In genomic region chr2:42753188-42753813, GRCh38 we compare ENCODE assay signal across 14 cellular contexts. TPM values are rescaled to one million over a fixed set of nuclear protein-coding genes. Genes with fewer than 3 reads are reported as not detected.
DNase-seq lines count a peak whose midpoint lies in the region; ATAC-seq, FAIRE-seq and TF ChIP-seq lines count a peak whose summit lies in the region.
"Had no signal": no experiment of that assay in that cellular context is flagged by ENCODE, and none has a peak within 500 bp of the region (broad histone marks: within the 10 kb centered on the region; RNA-seq: fewer than 3 reads in every experiment).

No MANE protein-coding gene starts in this region.

- no peaks in the 10 kb centered on the region for H3K9me3 ChIP-seq in osteoblast (ENCODE audit: low read depth, low read length)
- H3K9me3 ChIP-seq: heart left ventricle had no signal

- H3K4me2 ChIP-seq in osteoblast (ENCODE audit: insufficient read depth, low read length), result no peak overlapping the region

- peak; percentile 64 for FAIRE-seq in bronchial epithelial cell (lab: Jason Lieb, UNC)

- ATAC-seq in HG03139 (IDR thresholded peaks at IDR 0.05; ENCODE audit: unreplicated experiment), result no peak
- ATAC-seq in GM19035 (IDR thresholded peaks at IDR 0.05; ENCODE audit: unreplicated experiment), result no peak

- H3K27me3 ChIP-seq in bronchial epithelial cell (ENCODE audit: control insufficient read depth, insufficient read depth, low read length) (no peaks in the 10 kb centered on the region), osteoblast (ENCODE audit: insufficient read depth, low read length) (no peaks in the 10 kb centered on the region)
- H3K27me3 ChIP-seq: heart left ventricle had no signal

- H3K79me2 ChIP-seq in osteoblast (ENCODE audit: insufficient read depth, low read length), result no peaks in the 10 kb centered on the region

- no peak overlapping the region for H2AFZ ChIP-seq in osteoblast (ENCODE audit: low read length)

- DNase-seq in GF-D8 (lab: John Stamatoyannopoulos, UW) (peak; percentile 28), NOMO-1 (lab: John Stamatoyannopoulos, UW; ENCODE audit: unreplicated experiment in 2 of 2) (peak; percentile 19 to 68), bronchial epithelial cell (ENCODE audit: low read depth) (no peak), osteoblast (ENCODE audit: insufficient read length, low spot score, missing footprints) (peak; percentile 22), DMS 273 treated with DMSO at 0.1 percent for 48 hours (lab: John Stamatoyannopoulos, UW) (no peak), NCI-H2171 treated with DMSO at 0.1 percent for 48 hours (lab: John Stamatoyannopoulos, UW) (no peak)
- DNase-seq: activated CD4-positive, alpha-beta T cell treated with anti-CD3 and anti-CD28 coated beads, Interleukin-2, amount 10 ng/mL, durations not matched to agents 7 days and 5 days; DMS53; HCEC 1CT; heart left ventricle; stimulated activated CD4-positive, alpha-beta T cell treated with anti-CD3 and anti-CD28 coated beads, Interleukin-2, amount 100 ng/mL, for 24 hours had no signal

- no peak for TF ChIP-seq CTCF in bronchial epithelial cell (IDR thresholded peaks at IDR 0.05; ENCODE audit: insufficient read depth, low read length, severe bottlenecking)
- TF ChIP-seq CTCF in osteoblast (IDR thresholded peaks at IDR 0.05; ENCODE audit: extremely low read depth, low read depth, low read length), result no peak

- peaks cover 12% of the 10 kb centered on the region for H3K4me1 ChIP-seq in osteoblast (ENCODE audit: insufficient read depth, low read length)

- H3K27ac ChIP-seq in osteoblast (ENCODE audit: low read depth, low read length), result no peak overlapping the region

- H3K4me3 ChIP-seq in bronchial epithelial cell (ENCODE audit: low read depth, low read length), result no peak overlapping the region
- no peak overlapping the region for H3K4me3 ChIP-seq in osteoblast (ENCODE audit: insufficient read depth, low read length)
- H3K4me3 ChIP-seq: heart left ventricle had no signal

- H3K36me3 ChIP-seq in bronchial epithelial cell (ENCODE audit: control insufficient read depth, insufficient read depth, low read length) (no peaks in the 10 kb centered on the region), osteoblast (ENCODE audit: insufficient read depth, low read length) (no peaks in the 10 kb centered on the region)

- no peaks in the 10 kb centered on the region for H4K20me1 ChIP-seq in osteoblast (ENCODE audit: insufficient read depth, low read length)

RNA-seq across cellular contexts. Expression of gene OXER1, which starts 10.6 kb away (rescaled TPM):
- total RNA-seq in bronchial epithelial cell (not detected in 2 replicates), osteoblast (0.29 TPM in 1 of 2 replicates, not detected in the other)
- total RNA-seq: activated CD4-positive, alpha-beta T cell treated with anti-CD3 and anti-CD28 coated beads, Interleukin-2, amount 10 ng/mL, durations not matched to agents 7 days and 5 days; lung microvascular endothelial cell had no signal

RNA-seq across cellular contexts. Expression of gene HAAO, which starts 39.1 kb away (rescaled TPM):
- total RNA-seq in bronchial epithelial cell (0.38 TPM in 1 of 2 replicates, not detected in the other), osteoblast (0.72 and 1.8 TPM in 2 replicates)
- total RNA-seq: activated CD4-positive, alpha-beta T cell treated with anti-CD3 and anti-CD28 coated beads, Interleukin-2, amount 10 ng/mL, durations not matched to agents 7 days and 5 days; lung microvascular endothelial cell had no signal

Comparison
In these comparisons a context has a peak if more than half of its experiments do, and no peak if none do; other contexts are left out.
1. DNase-seq: peak in GF-D8 (single experiment), NOMO-1 (2 of 2) and osteoblast (single experiment); none in bronchial epithelial cell (single experiment), DMS 273 treated with DMSO at 0.1 percent for 48 hours (single experiment) and NCI-H2171 treated with DMSO at 0.1 percent for 48 hours (single experiment).